In the genomic region with DNA sequence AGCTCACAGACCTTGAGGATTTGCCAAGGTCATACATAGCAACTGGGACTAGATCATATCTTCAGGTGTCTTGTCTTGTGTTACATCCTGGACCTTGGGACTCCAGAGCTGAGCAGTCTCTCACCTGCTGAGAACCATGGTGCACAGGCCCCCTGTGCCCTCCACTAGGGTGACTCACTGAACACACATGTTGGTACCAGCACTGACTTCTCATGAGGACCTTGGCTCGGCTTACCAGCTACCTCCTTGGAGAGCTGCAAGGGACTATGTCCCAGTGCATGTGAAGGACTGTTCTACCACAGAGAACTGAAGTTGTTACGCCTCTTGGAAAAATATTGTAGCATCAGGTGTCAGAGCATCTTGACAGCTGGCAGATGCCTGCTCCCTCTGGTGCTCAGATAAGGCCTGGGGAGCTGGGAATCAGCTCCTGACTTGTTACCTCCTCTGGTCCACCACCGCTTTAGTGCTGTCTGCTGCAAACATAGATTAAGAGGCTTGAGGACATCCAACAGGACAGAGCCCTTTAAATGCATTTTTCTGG, we compare ENCODE assay signal across 18 cellular contexts.
DNase-seq lines count a peak whose midpoint lies in the region; ATAC-seq, FAIRE-seq and TF ChIP-seq lines count a peak whose summit lies in the region.
"Had no signal": no experiment of that assay in that cellular context is flagged by ENCODE, and none has a peak within 500 bp of the region (broad histone marks: within the 10 kb centered on the region; RNA-seq: fewer than 3 reads in every experiment).

No MANE protein-coding gene starts in this region.

- intact Hi-C loops in Right ventricle myocardium inferior (cut with DNase I) (no loop called here), cardiac septum (cut with DNase I) (no loop called here)

- H3K27me3 ChIP-seq in bronchial epithelial cell (ENCODE audit: control insufficient read depth, insufficient read depth, low read length) (no peaks in the 10 kb centered on the region), right atrium auricular region (no peaks in the 10 kb centered on the region), small intestine (ENCODE audit: control insufficient read depth in 2 of 2, insufficient read depth in 2 of 2, low read length in 2 of 2) (no peaks in the 10 kb centered on the region)
- H3K27me3 ChIP-seq: BLaER1, SJCRH30 had no signal

- TF ChIP-seq CTCF in bronchial epithelial cell (IDR thresholded peaks at IDR 0.05; ENCODE audit: insufficient read depth, low read length, severe bottlenecking) (no peak), right atrium auricular region (IDR thresholded peaks at IDR 0.05) (no peak), type B pancreatic cell (conservative IDR thresholded peaks at IDR 0.05) (no peak)

- DNase-seq in Right ventricle myocardium inferior (ENCODE audit: missing footprints) (no peak), cardiac septum (ENCODE audit: low spot score) (no peak), bronchial epithelial cell (ENCODE audit: low read depth) (peak; percentile 22), right atrium auricular region (ENCODE audit: low spot score) (peak; percentile 52), type B pancreatic cell (ENCODE audit: extremely low spot score, unreplicated experiment) (no peak), small intestine (no peak)
- no peak for DNase-seq in stimulated activated CD4-positive, alpha-beta T cell treated with anti-CD3 and anti-CD28 coated beads, Interleukin-12 subunit alpha, Interleukin-12 subunit beta, amount 100 ng/mL, for 4 hours
- DNase-seq: Calu3; CD8-positive, alpha-beta T cell; GDM1; NCI-H1092 treated with DMSO at 0.1 percent for 48 hours; NCI-H2081 treated with DMSO at 0.1 percent for 48 hours; NCI-H510A treated with DMSO at 0.1 percent for 48 hours; NCI-H774; OCI-M1; SJCRH30 had no signal

- H3K4me1 ChIP-seq in right atrium auricular region (peaks cover 0 to 7% of the 10 kb centered on the region in 2 donors), small intestine (ENCODE audit: control insufficient read depth in 2 of 2, insufficient read depth in 1 of 2, low read depth in 1 of 2, low read length in 1 of 2) (no peaks in the 10 kb centered on the region)

- no peak for FAIRE-seq in bronchial epithelial cell (lab: Jason Lieb, UNC)
- no peak for FAIRE-seq in small intestine (lab: Jason Lieb, UNC)
- FAIRE-seq: H1 had no signal

- H3K27ac ChIP-seq in right atrium auricular region (no peak overlapping the region), small intestine (ENCODE audit: low read depth in 1 of 2, low read length in 1 of 2) (no peak overlapping the region)
- H3K27ac ChIP-seq: BLaER1, SJCRH30 had no signal

- H3K36me3 ChIP-seq in bronchial epithelial cell (ENCODE audit: control insufficient read depth, insufficient read depth, low read length), result peaks cover 34% of the 10 kb centered on the region
- peaks cover 37% of the 10 kb centered on the region for H3K36me3 ChIP-seq in right atrium auricular region
- peaks cover 1 to 3% of the 10 kb centered on the region in 2 donors for H3K36me3 ChIP-seq in small intestine (ENCODE audit: control insufficient read depth in 2 of 2, insufficient read depth in 2 of 2, low read length in 2 of 2)

- ATAC-seq in Right ventricle myocardium inferior, result peak; percentile 23
- ATAC-seq: CD8-positive, alpha-beta T cell had no signal

- no peaks in the 10 kb centered on the region for H3K9me3 Mint-ChIP-seq in type B pancreatic cell
- H3K9me3 Mint-ChIP-seq: CD8-positive, alpha-beta T cell had no signal

- H3K27ac Mint-ChIP-seq in type B pancreatic cell, result peak overlapping the region; percentile 59
- H3K27ac Mint-ChIP-seq: CD8-positive, alpha-beta T cell had no signal

- H3K9me3 ChIP-seq in right atrium auricular region, result no peaks in the 10 kb centered on the region
- no peaks in the 10 kb centered on the region for H3K9me3 ChIP-seq in small intestine (ENCODE audit: control insufficient read depth, low read depth)
- H3K9me3 ChIP-seq: SJCRH30 had no signal

- H3K4me3 ChIP-seq in bronchial epithelial cell (ENCODE audit: low read depth, low read length) (no peak overlapping the region), right atrium auricular region (no peak overlapping the region), small intestine (ENCODE audit: low read depth in 1 of 2, low read length in 2 of 2) (no peak overlapping the region)
- H3K4me3 ChIP-seq: BLaER1, SJCRH30 had no signal

- peaks cover 44% of the 10 kb centered on the region for H3K36me3 Mint-ChIP-seq in type B pancreatic cell
- H3K36me3 Mint-ChIP-seq: CD8-positive, alpha-beta T cell had no signal

- WGBS in small intestine, 3 donors, result 93 to 96% (median 95%) methylated on average over 3 of the region's 3 CpGs

- H3K4me3 Mint-ChIP-seq in type B pancreatic cell, result no peak overlapping the region
- H3K4me3 Mint-ChIP-seq: CD8-positive, alpha-beta T cell had no signal

- peaks cover 20% of the 10 kb centered on the region for H3K4me1 Mint-ChIP-seq in type B pancreatic cell (ENCODE audit: unreplicated experiment)

- no peaks in the 10 kb centered on the region for H3K27me3 Mint-ChIP-seq in type B pancreatic cell

Comparison
In these comparisons a context has a peak if more than half of its experiments do, and no peak if none do; other contexts are left out.
1. DNase-seq: peak in bronchial epithelial cell (single experiment) and right atrium auricular region (single experiment); none in Right ventricle myocardium inferior (single experiment), cardiac septum (single experiment), type B pancreatic cell (single experiment), stimulated activated CD4-positive, alpha-beta T cell treated with anti-CD3 and anti-CD28 coated beads, Interleukin-12 subunit alpha, Interleukin-12 subunit beta, amount 100 ng/mL, for 4 hours (single experiment) and small intestine (single experiment).